ENCODE assay signal across 8 cellular contexts in genomic region chr5:36398137-36398536, GRCh38.
A peak's percentile ranks its signal among the peaks of the same experiment; 100 is the strongest.
DNase-seq lines count a peak whose midpoint lies in the region; ATAC-seq, FAIRE-seq and TF ChIP-seq lines count a peak whose summit lies in the region.

No MANE protein-coding gene starts in this region.

- no peak overlapping the region for H2AFZ ChIP-seq in GM23248

- H3K27ac ChIP-seq in GM23248 (no peak overlapping the region), small intestine (ENCODE audit: low read depth in 1 of 2, low read length in 1 of 2) (no peak overlapping the region)

- ATAC-seq in GM19467 (IDR thresholded peaks at IDR 0.05; ENCODE audit: unreplicated experiment), result no peak

- H3K4me3 ChIP-seq in GM23248 (no peak overlapping the region), retinal pigment epithelial cell (ENCODE audit: low read length) (no peak overlapping the region), small intestine (ENCODE audit: low read depth in 1 of 2, low read length in 2 of 2) (no peak overlapping the region), MG63 (no peak overlapping the region)

- H3K4me1 ChIP-seq in GM23248 (ENCODE audit: insufficient read depth) (peaks cover 36% of the 10 kb centered on the region), small intestine (ENCODE audit: control insufficient read depth in 2 of 2, insufficient read depth in 1 of 2, low read depth in 1 of 2, low read length in 1 of 2) (no peaks in the 10 kb centered on the region)

- peak; percentile 31 for TF ChIP-seq CTCF in retinal pigment epithelial cell (conservative IDR thresholded peaks at IDR 0.05; ENCODE audit: low read depth, low read length)

- H3K36me3 ChIP-seq in GM23248 (ENCODE audit: low read depth), result no peaks in the 10 kb centered on the region
- no peaks in the 10 kb centered on the region for H3K36me3 ChIP-seq in small intestine (ENCODE audit: control insufficient read depth in 2 of 2, insufficient read depth in 2 of 2, low read length in 2 of 2)
- no peaks in the 10 kb centered on the region for H3K36me3 ChIP-seq in MG63

- no peak overlapping the region for H3K9ac ChIP-seq in GM23248

- no peak for FAIRE-seq in small intestine (lab: Jason Lieb, UNC)

- H3K9me3 ChIP-seq in GM23248 (ENCODE audit: low read depth) (no peaks in the 10 kb centered on the region), small intestine (ENCODE audit: control insufficient read depth, low read depth) (no peaks in the 10 kb centered on the region), MG63 (no peaks in the 10 kb centered on the region)

- H3K9me2 ChIP-seq in GM23248 (ENCODE audit: insufficient read depth), result no peaks in the 10 kb centered on the region

- H3K27me3 ChIP-seq in GM23248 (replicated peaks; ENCODE audit: insufficient read depth), result no peaks in the 10 kb centered on the region
- no peaks in the 10 kb centered on the region for H3K27me3 ChIP-seq in small intestine (ENCODE audit: control insufficient read depth in 2 of 2, insufficient read depth in 2 of 2, low read length in 2 of 2)
- H3K27me3 ChIP-seq in MG63, result no peaks in the 10 kb centered on the region

- H4K20me1 ChIP-seq in GM23248 (ENCODE audit: insufficient read depth), result no peaks in the 10 kb centered on the region

- peaks cover 13% of the 10 kb centered on the region for H3F3A ChIP-seq in GM23248 (ENCODE audit: insufficient read depth)

- in situ Hi-C loops in GM23248 (cut with MboI), result no loop called here

- DNase-seq in GM23248 (peak; percentile 56), NOMO-1 treated with dmso at 0.1 percent for 144 hours (lab: John Stamatoyannopoulos, UW; ENCODE audit: unreplicated experiment) (peak; percentile 44), fibroblast of peridontal ligament (ENCODE audit: extremely low read depth) (peak; percentile 75), retinal pigment epithelial cell (ENCODE audit: low read depth) (no peak), small intestine (no peak), NCI-H2081 (lab: John Stamatoyannopoulos, UW) (no peak), MG63 (no peak)

- H3K4me2 ChIP-seq in GM23248 (ENCODE audit: unreplicated experiment), result no peak overlapping the region

- H3K79me2 ChIP-seq in GM23248 (ENCODE audit: insufficient read depth), result no peaks in the 10 kb centered on the region

Comparison
In these comparisons a context has a peak if more than half of its experiments do, and no peak if none do; other contexts are left out.
1. DNase-seq: peak in GM23248 (single experiment), NOMO-1 treated with dmso at 0.1 percent for 144 hours (single experiment) and fibroblast of peridontal ligament (single experiment); none in retinal pigment epithelial cell (single experiment), small intestine (single experiment), NCI-H2081 (0 of 2) and MG63 (single experiment).